18 cellular contexts compared by ENCODE assay signal in genomic region chr7:51129527-51130472, GRCh38.
DNase-seq lines count a peak whose midpoint lies in the region; ATAC-seq and TF ChIP-seq lines count a peak whose summit lies in the region.
"Had no signal": no experiment of that assay in that cellular context is flagged by ENCODE, and none has a peak within 500 bp of the region (broad histone marks: within the 10 kb centered on the region; RNA-seq: fewer than 3 reads in every experiment).

No MANE protein-coding gene starts in this region.

- H3K4me3 Mint-ChIP-seq in stimulated activated naive B cell treated with anti-CD40 and anti-IgM and Interleukin-4, amounts not matched to agents 10 μg/mL and 1 μg/mL and 100 μg/mL, for 72 hours, result no peak overlapping the region
- H3K4me3 Mint-ChIP-seq: CD8-positive, alpha-beta memory T cell had no signal

- ATAC-seq in stimulated activated naive B cell treated with anti-CD40 and anti-IgM and Interleukin-4, amounts not matched to agents 10 μg/mL and 1 μg/mL and 100 μg/mL, for 72 hours (replicated peaks), result no peak
- ATAC-seq in GM18858 (IDR thresholded peaks at IDR 0.05; ENCODE audit: unreplicated experiment), result no peak
- ATAC-seq: Right ventricle myocardium inferior, SK-N-SH treated with all-trans-retinoic acid at 6 μM for 48 hours had no signal

- no peaks in the 10 kb centered on the region for H3K36me3 Mint-ChIP-seq in stimulated activated naive B cell treated with anti-CD40 and anti-IgM and Interleukin-4, amounts not matched to agents 10 μg/mL and 1 μg/mL and 100 μg/mL, for 72 hours

- H3K36me3 ChIP-seq in HEK293 (ENCODE audit: control insufficient read depth in 2 of 2, insufficient read depth in 1 of 2, low read length in 2 of 2), result peaks cover 0 to 8% of the 10 kb centered on the region in 2 experiments; a peak in 2 of 3 replicates

- DNase-seq in LNCaP clone FGC (ENCODE audit: low read depth), result peak; percentile 33
- peak; percentile 1 for DNase-seq in OCI-M1 (lab: John Stamatoyannopoulos, UW)
- peak; percentile 40 for DNase-seq in left kidney (ENCODE audit: low read depth, low spot score)
- no peak for DNase-seq in stimulated activated naive B cell treated with anti-CD40 and anti-IgM and Interleukin-4, amounts not matched to agents 10 μg/mL and 1 μg/mL and 100 μg/mL, for 72 hours
- DNase-seq in AG08395 (ENCODE audit: low spot score), result no peak
- DNase-seq in HEK293T (ENCODE audit: extremely low spot score), result no peak
- DNase-seq: CD8-positive, alpha-beta memory T cell; DMS153; EL; Karpas-422; NCI-H1694; NCI-H524; NK-92 treated with Interleukin-12 subunit alpha and Interleukin-12 subunit beta, amount 100 ng/mL, for 24 hours; PC-9 had no signal

- no peaks in the 10 kb centered on the region for H3K27me3 Mint-ChIP-seq in stimulated activated naive B cell treated with anti-CD40 and anti-IgM and Interleukin-4, amounts not matched to agents 10 μg/mL and 1 μg/mL and 100 μg/mL, for 72 hours

- H3K4me3 ChIP-seq in HEK293 (ENCODE audit: low read depth, low read length) (no peak overlapping the region), LNCaP clone FGC (ENCODE audit: low read depth, low read length) (no peak overlapping the region)
- H3K4me3 ChIP-seq: PC-9 had no signal

- POLR2A ChIA-PET in HEK293 (lab: Yijun Ruan, JAX) (no interaction called here), HEK293T (lab: Yijun Ruan, JAX) (no interaction called here)

- H3K27ac Mint-ChIP-seq in stimulated activated naive B cell treated with anti-CD40 and anti-IgM and Interleukin-4, amounts not matched to agents 10 μg/mL and 1 μg/mL and 100 μg/mL, for 72 hours, result no peak overlapping the region
- H3K27ac Mint-ChIP-seq: CD8-positive, alpha-beta memory T cell had no signal

- CTCF ChIA-PET in HEK293 (lab: Yijun Ruan, JAX), result no interaction called here
- CTCF ChIA-PET in HEK293T (lab: Yijun Ruan, JAX), result no interaction called here

- no peaks in the 10 kb centered on the region for H3K4me1 Mint-ChIP-seq in stimulated activated naive B cell treated with anti-CD40 and anti-IgM and Interleukin-4, amounts not matched to agents 10 μg/mL and 1 μg/mL and 100 μg/mL, for 72 hours
- H3K4me1 Mint-ChIP-seq: CD8-positive, alpha-beta memory T cell had no signal

- peaks cover 0 to 2% of the 10 kb centered on the region in 2 donors for H3K9me3 Mint-ChIP-seq in stimulated activated naive B cell treated with anti-CD40 and anti-IgM and Interleukin-4, amounts not matched to agents 10 μg/mL and 1 μg/mL and 100 μg/mL, for 72 hours
- H3K9me3 Mint-ChIP-seq: CD8-positive, alpha-beta memory T cell had no signal

- no peak overlapping the region for H3K27ac ChIP-seq in HEK293 (ENCODE audit: extremely low read depth, low read depth, low read length)
- H3K27ac ChIP-seq: PC-9 had no signal

- H3K9me3 ChIP-seq in HEK293 (ENCODE audit: control insufficient read depth, insufficient read depth, low read depth, low read length), result no peaks in the 10 kb centered on the region

- no peaks in the 10 kb centered on the region for H3K4me1 ChIP-seq in HEK293 (ENCODE audit: control insufficient read depth, insufficient read depth, low read length)

- no peak for TF ChIP-seq CTCF in HEK293 (tag by site-specific recombination; IDR thresholded peaks at IDR 0.05)
- TF ChIP-seq CTCF in LNCaP clone FGC (IDR thresholded peaks at IDR 0.05; ENCODE audit: control insufficient read depth, extremely low read depth, insufficient read depth), result no peak

TF ChIP-seq in HEK293, 187 proteins besides CTCF, POLR2A, EP300 and RAD21:
- TF ChIP-seq ZNF221 (tag by site-specific recombination; IDR thresholded peaks at IDR 0.05; ENCODE audit: borderline replicate concordance) (no peak), ZSCAN23 (tag by site-specific recombination; IDR thresholded peaks at IDR 0.05) (no peak), ZNF302 (tag by site-specific recombination; IDR thresholded peaks at IDR 0.05; ENCODE audit: low read depth) (no peak), FEZF1 (tag by site-specific recombination; IDR thresholded peaks at IDR 0.05) (no peak), SCRT2 (tag by site-specific recombination; IDR thresholded peaks at IDR 0.05) (peak; percentile 53; the same call in 1 of the 2 replicates), KLF1 (tag by site-specific recombination; IDR thresholded peaks at IDR 0.05) (no peak)
- TF ChIP-seq, protein P1, sequence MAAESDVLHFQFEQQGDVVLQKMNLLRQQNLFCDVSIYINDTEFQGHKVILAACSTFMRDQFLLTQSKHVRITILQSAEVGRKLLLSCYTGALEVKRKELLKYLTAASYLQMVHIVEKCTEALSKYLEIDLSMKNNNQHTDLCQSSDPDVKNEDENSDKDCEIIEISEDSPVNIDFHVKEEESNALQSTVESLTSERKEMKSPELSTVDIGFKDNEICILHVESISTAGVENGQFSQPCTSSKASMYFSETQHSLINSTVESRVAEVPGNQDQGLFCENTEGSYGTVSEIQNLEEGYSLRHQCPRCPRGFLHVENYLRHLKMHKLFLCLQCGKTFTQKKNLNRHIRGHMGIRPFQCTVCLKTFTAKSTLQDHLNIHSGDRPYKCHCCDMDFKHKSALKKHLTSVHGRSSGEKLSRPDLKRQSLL (tag by site-specific recombination; IDR thresholded peaks at IDR 0.05), result no peak

TF ChIP-seq in HEK293T, 16 proteins besides CTCF, POLR2A, EP300 and RAD21:
- TF ChIP-seq HDGF (IDR thresholded peaks at IDR 0.05; ENCODE audit: borderline replicate concordance), result no peak
- TF ChIP-seq FOXM1 (IDR thresholded peaks at IDR 0.05; ENCODE audit: borderline replicate concordance), result no peak
- TF ChIP-seq ZNF384 (IDR thresholded peaks at IDR 0.05), result no peak
- no peak for TF ChIP-seq CTBP1 (IDR thresholded peaks at IDR 0.05; ENCODE audit: borderline replicate concordance)
- no peak for TF ChIP-seq SP1 (IDR thresholded peaks at IDR 0.05)
- no peak for TF ChIP-seq NFRKB (IDR thresholded peaks at IDR 0.05)
- TF ChIP-seq BHLHE40 (IDR thresholded peaks at IDR 0.05; ENCODE audit: borderline replicate concordance), result no peak
- TF ChIP-seq ELF4 (IDR thresholded peaks at IDR 0.05), result no peak
- no peak for TF ChIP-seq FOXA1 (IDR thresholded peaks at IDR 0.05)
- TF ChIP-seq PKNOX1 (IDR thresholded peaks at IDR 0.05), result no peak
- TF ChIP-seq SUZ12 (IDR thresholded peaks at IDR 0.05), result no peak
- TF ChIP-seq ARNT (IDR thresholded peaks at IDR 0.05), result no peak
- TF ChIP-seq TARDBP (IDR thresholded peaks at IDR 0.05), result no peak
- TF ChIP-seq FOXK2 (IDR thresholded peaks at IDR 0.05), result no peak
- TF ChIP-seq L3MBTL2 (conservative IDR thresholded peaks at IDR 0.05), result no peak
- no peak for TF ChIP-seq LEF1 (IDR thresholded peaks at IDR 0.05; ENCODE audit: borderline replicate concordance)

Comparison
In these comparisons a context has a peak if more than half of its experiments do, and no peak if none do; other contexts are left out.
1. DNase-seq: peak in LNCaP clone FGC (single experiment), OCI-M1 (single experiment) and left kidney (single experiment); none in stimulated activated naive B cell treated with anti-CD40 and anti-IgM and Interleukin-4, amounts not matched to agents 10 μg/mL and 1 μg/mL and 100 μg/mL, for 72 hours (single experiment), AG08395 (single experiment) and HEK293T (single experiment).